27 cellular contexts compared by ENCODE assay signal in genomic region chr22:20051927-20052308, GRCh38.
"Had no signal": no experiment of that assay in that cellular context is flagged by ENCODE, and none has a peak within 500 bp of the region (broad histone marks: within the 10 kb centered on the region; RNA-seq: fewer than 3 reads in every experiment).

No MANE protein-coding gene starts in this region.

- H3K9me3 ChIP-seq: esophagus muscularis mucosa, gastrocnemius medialis, heart left ventricle had no signal

- H3K27me3 ChIP-seq: brain microvascular endothelial cell, dorsolateral prefrontal cortex, esophagus muscularis mucosa, foreskin keratinocyte, gastrocnemius medialis, heart left ventricle had no signal

- ATAC-seq: activated CD4-positive, alpha-beta T cell treated with anti-CD3 and anti-CD28 coated beads for 36 hours; activated CD8-positive, alpha-beta T cell treated with anti-CD3 and anti-CD28 coated beads for 36 hours; activated T-cell treated with anti-CD3 and anti-CD28 coated beads, Interleukin-2, amount 50 U/mL, for 4 hours; activated T-helper 17 cell treated with anti-CD3 and anti-CD28 coated beads, Interleukin-2, amount 50 U/mL, for 72 hours; effector memory CD8-positive, alpha-beta T cell; gastrocnemius medialis had no signal

- H3K27me3 Mint-ChIP-seq: activated CD4-positive, alpha-beta T cell treated with anti-CD3 and anti-CD28 coated beads for 36 hours; activated CD8-positive, alpha-beta T cell treated with anti-CD3 and anti-CD28 coated beads for 36 hours; activated naive CD8-positive, alpha-beta T cell; activated T-helper 17 cell treated with anti-CD3 and anti-CD28 coated beads, Interleukin-2, amount 50 U/mL, for 72 hours; central memory CD8-positive, alpha-beta T cell; dendritic cell treated with granulocyte-macrophage colony-stimulating factor and Interleukin-4, amounts not matched to agents 40 ng/mL and 50 ng/mL, for 4 days; effector memory CD8-positive, alpha-beta T cell had no signal

- DNase-seq: activated CD4-positive, alpha-beta T cell treated with anti-CD3 and anti-CD28 coated beads for 36 hours; activated CD4-positive, alpha-beta T cell treated with anti-CD3 and anti-CD28 coated beads, Interleukin-2, amount 50 U/mL, for 1 hour; activated CD4-positive, alpha-beta T cell treated with anti-CD3 and anti-CD28 coated beads, Interleukin-2, amount 50 U/mL, for 48 hours; activated CD4-positive, CD25-positive, alpha-beta regulatory T cell; activated CD4-positive, CD25-positive, alpha-beta regulatory T cell treated with anti-CD3 and anti-CD28 coated beads, Interleukin-2, amount 50 U/mL, for 72 hours; activated CD8-positive, alpha-beta memory T cell treated with anti-CD3 and anti-CD28 coated beads for 24 hours; activated CD8-positive, alpha-beta T cell treated with anti-CD3 and anti-CD28 coated beads for 36 hours; activated effector memory CD4-positive, alpha-beta T cell treated with Interleukin-2 at 50 U/mL for 16 hours; activated gamma-delta T cell treated with Interleukin-2 at 50 U/mL for 16 hours; activated naive CD4-positive, alpha-beta T cell treated with anti-CD3 and anti-CD28 coated beads, Interleukin-2, amount 50 U/mL, for 16 hours; activated naive CD4-positive, alpha-beta T cell treated with Interleukin-2 at 50 U/mL for 16 hours; activated T-cell treated with anti-CD3 and anti-CD28 coated beads, Interleukin-2, amount 50 U/mL, for 4 hours; brain microvascular endothelial cell; dorsolateral prefrontal cortex; effector memory CD8-positive, alpha-beta T cell; erythroblast; foreskin keratinocyte; gastrocnemius medialis; glutamatergic neuron; heart left ventricle; T-helper 2 cell had no signal

- H3K27ac Mint-ChIP-seq: activated CD4-positive, alpha-beta T cell treated with anti-CD3 and anti-CD28 coated beads for 36 hours; activated CD8-positive, alpha-beta T cell treated with anti-CD3 and anti-CD28 coated beads for 36 hours; activated naive CD8-positive, alpha-beta T cell; activated T-helper 17 cell treated with anti-CD3 and anti-CD28 coated beads, Interleukin-2, amount 50 U/mL, for 72 hours; dendritic cell treated with granulocyte-macrophage colony-stimulating factor and Interleukin-4, amounts not matched to agents 40 ng/mL and 50 ng/mL, for 4 days; effector memory CD8-positive, alpha-beta T cell had no signal

- H3K4me1 ChIP-seq: foreskin keratinocyte, gastrocnemius medialis had no signal

- H3K4me3 Mint-ChIP-seq: activated CD4-positive, alpha-beta T cell treated with anti-CD3 and anti-CD28 coated beads for 36 hours; activated CD8-positive, alpha-beta T cell treated with anti-CD3 and anti-CD28 coated beads for 36 hours; activated naive CD8-positive, alpha-beta T cell; activated T-cell treated with anti-CD3 and anti-CD28 coated beads, Interleukin-2, amount 50 U/mL, for 4 hours; activated T-helper 17 cell treated with anti-CD3 and anti-CD28 coated beads, Interleukin-2, amount 50 U/mL, for 72 hours; central memory CD8-positive, alpha-beta T cell; dendritic cell treated with granulocyte-macrophage colony-stimulating factor and Interleukin-4, amounts not matched to agents 40 ng/mL and 50 ng/mL, for 4 days; effector memory CD8-positive, alpha-beta T cell had no signal

- H3K9me3 Mint-ChIP-seq: activated T-helper 17 cell treated with anti-CD3 and anti-CD28 coated beads, Interleukin-2, amount 50 U/mL, for 72 hours; central memory CD8-positive, alpha-beta T cell; effector memory CD8-positive, alpha-beta T cell had no signal

- H3K4me3 ChIP-seq: coronary artery, dorsolateral prefrontal cortex, esophagus muscularis mucosa, gastrocnemius medialis, heart left ventricle had no signal

- H3K27ac ChIP-seq: brain microvascular endothelial cell, coronary artery, dorsolateral prefrontal cortex, esophagus muscularis mucosa, foreskin keratinocyte, gastrocnemius medialis, heart left ventricle had no signal
